In the genomic region with DNA sequence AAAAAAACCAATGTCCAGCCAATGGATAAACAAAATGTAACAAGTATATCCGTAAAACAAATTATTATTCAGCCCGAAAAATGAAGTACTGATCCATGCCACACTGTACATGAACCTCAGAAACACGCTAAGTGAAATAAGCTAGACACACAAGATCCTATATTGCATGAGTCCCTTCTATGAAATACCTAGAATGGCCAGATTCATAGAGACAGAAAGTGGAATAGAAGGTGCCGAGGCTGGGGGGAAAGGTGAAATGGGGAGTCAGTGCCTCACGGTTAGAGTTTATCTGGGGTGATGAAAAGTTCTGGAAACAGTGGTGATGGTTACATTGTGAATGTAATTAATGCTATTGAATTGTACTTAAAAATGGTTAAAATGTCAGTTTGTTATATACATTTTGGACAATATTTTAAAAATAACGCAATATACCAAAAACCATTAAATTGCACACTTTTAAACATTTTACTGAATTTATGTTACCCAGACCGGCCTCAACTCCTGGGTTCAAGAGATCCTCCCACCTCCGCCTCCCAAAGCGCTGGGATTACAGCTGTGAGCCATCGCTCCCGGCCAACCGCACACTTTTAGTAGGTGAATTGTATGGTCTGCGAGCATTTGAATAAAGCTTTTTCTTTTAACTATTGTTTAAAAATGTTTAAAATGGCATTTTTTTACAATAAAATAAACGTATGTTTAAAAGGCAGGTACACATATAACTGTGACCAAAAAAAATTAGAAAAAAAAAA, we compare ENCODE assay signal across 8 cellular contexts. TPM values are rescaled to one million over a fixed set of nuclear protein-coding genes. Genes with fewer than 3 reads are reported as not detected.
DNase-seq lines count a peak whose midpoint lies in the region; ATAC-seq and TF ChIP-seq lines count a peak whose summit lies in the region.

No MANE protein-coding gene starts in this region.

- peaks cover 2% of the 10 kb centered on the region; the same call in 1 of the 2 replicates for H3K9me3 ChIP-seq in Caco-2
- H3K9me3 ChIP-seq in thymus (ENCODE audit: control insufficient read depth) = no peaks in the 10 kb centered on the region

- H3K4me1 ChIP-seq in Caco-2 (peaks cover 8% of the 10 kb centered on the region; the same call in 1 of the 2 replicates), thymus (ENCODE audit: control insufficient read depth, insufficient read depth, low read length) (peaks cover 11% of the 10 kb centered on the region)

- BruUV-seq in Caco-2 (replicated peaks; lab: Mats Ljungman, UMichigan) = no TSS peak

- POLR2A ChIA-PET in Caco-2 (lab: Charles Lee) = interaction anchor here (0.5 kb wide), 1 partner anchor 137 kb away, joined by 3 read pairs; no protein-coding TSS in a partner anchor
- POLR2A ChIA-PET in GM10248 (lab: Yijun Ruan, JAX) = interaction anchor here (0.6 to 0.7 kb wide), 2 partner anchors 73 to 312 kb away, joined by 4 read pairs; no protein-coding TSS in a partner anchor

- no peaks in the 10 kb centered on the region for H3K27me3 Mint-ChIP-seq in Caco-2 (ENCODE audit: insufficient read depth, unreplicated experiment)

- CTCF ChIA-PET in Caco-2 (lab: Charles Lee) = interaction anchor here (1.0 kb wide), 1 partner anchor 15 kb away, joined by 3 read pairs; no protein-coding TSS in a partner anchor
- CTCF ChIA-PET in GM10248 (lab: Yijun Ruan, JAX) = interaction anchor here (1.8 kb wide), 1 partner anchor 27 kb away, joined by 7 read pairs; no protein-coding TSS in a partner anchor

- intact Hi-C loops in Caco-2 (cut with micrococcal nuclease; ENCODE audit: unreplicated experiment) = no loop called here

- no peak for DNase-seq in Caco-2
- peak; percentile 33 for DNase-seq in HT1080 (ENCODE audit: low read depth)
- DNase-seq in activated gamma-delta T cell treated with anti-CD3 and anti-CD28 coated beads, Interleukin-2, amount 50 U/mL, for 16 hours (ENCODE audit: low read depth) = peak; percentile 18
- peak; percentile 37 for DNase-seq in kidney tubule cell (ENCODE audit: low spot score)
- no peak for DNase-seq in GM10248 (ENCODE audit: extremely low spot score)
- no peak for DNase-seq in GM19238 (ENCODE audit: insufficient read length, low spot score)

- peaks cover 6% of the 10 kb centered on the region for H3K4me1 Mint-ChIP-seq in Caco-2 (ENCODE audit: low read depth, unreplicated experiment)

- H3K36me3 ChIP-seq in Caco-2 (ENCODE audit: control insufficient read depth, insufficient read depth, low read length) (no peaks in the 10 kb centered on the region), thymus (ENCODE audit: control insufficient read depth, insufficient read depth) (peaks cover 11% of the 10 kb centered on the region)

- no peak overlapping the region for H3K27ac ChIP-seq in thymus (ENCODE audit: low read depth)

- H3K4me3 ChIP-seq in Caco-2 (ENCODE audit: low read depth, low read length) (peak overlapping the region; percentile 92), thymus (ENCODE audit: low read length) (peak overlapping the region; percentile 64)

- peaks cover 13% of the 10 kb centered on the region for H3K9me3 Mint-ChIP-seq in Caco-2 (ENCODE audit: unreplicated experiment)

- 8% methylated on average over 14 of the region's 14 CpGs for WGBS in thymus

- H3K27ac Mint-ChIP-seq in Caco-2 (ENCODE audit: unreplicated experiment) = peak overlapping the region; percentile 83

- peak overlapping the region; percentile 90 for H3K4me3 Mint-ChIP-seq in Caco-2 (ENCODE audit: unreplicated experiment)

- ATAC-seq in GM21529 (IDR thresholded peaks at IDR 0.05; ENCODE audit: unreplicated experiment) = no peak

- no peak for TF ChIP-seq CTCF in Caco-2 (IDR thresholded peaks at IDR 0.05; ENCODE audit: insufficient read depth in 1 of 2, low read depth in 1 of 2, low read length in 1 of 2, severe bottlenecking in 1 of 2, unreplicated experiment in 1 of 2)
- no peak for TF ChIP-seq CTCF in GM10248 (IDR thresholded peaks at IDR 0.05; ENCODE audit: control extremely low read depth, extremely low read depth, low read depth, missing control alignments)

- H3K36me3 Mint-ChIP-seq in Caco-2 (ENCODE audit: insufficient read depth, unreplicated experiment) = peaks cover 48% of the 10 kb centered on the region

- H3K27me3 ChIP-seq in Caco-2 (replicated peaks; ENCODE audit: control insufficient read depth, insufficient read depth, low read length) = no peaks in the 10 kb centered on the region
- no peaks in the 10 kb centered on the region for H3K27me3 ChIP-seq in thymus (ENCODE audit: control insufficient read depth, insufficient read depth)

RNA-seq across cellular contexts. Expression of gene RNF168, which starts 2.1 kb away (rescaled TPM):
- total RNA-seq in Caco-2 (2022) = 18.5 and 18.9 TPM in 2 replicates
- 15.1 and 25.0 TPM in 2 replicates for total RNA-seq in HT1080 (2014; rRNA removed; shearing (Covaris generic))
- polyA plus RNA-seq in HT1080 (2015; cell fraction: cytosol; rRNA removed) = 7.7 and 8.6 TPM in 2 replicates
- 9.3 and 10.3 TPM in 2 replicates for polyA plus RNA-seq in HT1080 (2015; cell fraction: nucleus; rRNA removed)
- polyA plus RNA-seq in thymus = 8.4 TPM

RNA-seq across cellular contexts. Expression of gene SMCO1, which starts 13.7 kb away (rescaled TPM):
- total RNA-seq in Caco-2 (2022) = not detected in 2 replicates
- 0.14 TPM in 1 of 2 replicates, not detected in the other for total RNA-seq in HT1080 (2014; rRNA removed; shearing (Covaris generic))
- not detected in 2 replicates for polyA plus RNA-seq in HT1080 (2015; cell fraction: cytosol; rRNA removed)
- polyA plus RNA-seq in HT1080 (2015; cell fraction: nucleus; rRNA removed) = not detected in 2 replicates
- 0.02 TPM for polyA plus RNA-seq in thymus

Comparison
In these comparisons a context has a peak if more than half of its experiments do, and no peak if none do; other contexts are left out.
1. DNase-seq: peak in HT1080 (single experiment), activated gamma-delta T cell treated with anti-CD3 and anti-CD28 coated beads, Interleukin-2, amount 50 U/mL, for 16 hours (single experiment) and kidney tubule cell (single experiment); none in Caco-2 (0 of 2), GM10248 (single experiment) and GM19238 (single experiment).